19 cellular contexts compared by ENCODE assay signal in the genomic region with DNA sequence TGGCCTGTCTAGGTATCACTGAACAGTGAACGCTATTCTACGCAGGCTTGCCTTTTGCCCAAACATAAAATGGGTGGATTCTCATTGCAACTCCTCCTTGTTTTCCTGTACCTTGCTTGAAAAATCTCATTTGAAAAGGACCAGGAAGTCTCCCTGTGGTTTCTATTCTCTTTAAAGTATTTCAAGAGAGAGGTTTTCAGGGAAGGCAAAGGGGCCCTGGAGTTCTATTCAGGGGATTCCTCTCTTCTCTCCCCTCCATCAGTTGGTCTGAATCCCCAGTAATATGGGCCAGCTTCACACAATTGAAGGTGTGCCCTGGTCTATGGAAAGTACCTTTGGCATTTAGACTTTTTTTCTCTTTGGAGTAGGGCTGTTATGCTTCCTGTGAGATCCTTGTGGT.
"Had no signal": no experiment of that assay in that cellular context is flagged by ENCODE, and none has a peak within 500 bp of the region (broad histone marks: within the 10 kb centered on the region; RNA-seq: fewer than 3 reads in every experiment).

No MANE protein-coding gene starts in this region.

- H3K27ac Mint-ChIP-seq: activated CD4-positive, alpha-beta T cell treated with anti-CD3 and anti-CD28 coated beads, Interleukin-2, amount 10 ng/mL, durations not matched to agents 24 days and 14 days; activated CD8-positive, alpha-beta memory T cell treated with anti-CD3 and anti-CD28 coated beads, Interleukin-2, amount 10 ng/mL, durations not matched to agents 7 days and 5 days; activated naive CD4-positive, alpha-beta T cell treated with anti-CD3 and anti-CD28 coated beads, Interleukin-2, amount 50 U/mL, for 72 hours; activated T-cell treated with anti-CD3 and anti-CD28 coated beads, Interleukin-2, amount 50 U/mL, for 24 hours; brain; T-helper 1 cell treated with Interleukin-12 subunit alpha and Interleukin-12 subunit beta and Interleukin-4 antibody, amounts not matched to agents 30 μg/mL and 1 μg/mL, for 36 hours had no signal

- DNase-seq: activated CD4-positive, alpha-beta T cell treated with anti-CD3 and anti-CD28 coated beads for 1 hour; activated CD4-positive, alpha-beta T cell treated with anti-CD3 and anti-CD28 coated beads, Interleukin-2, amount 10 ng/mL, durations not matched to agents 24 days and 14 days; activated CD4-positive, alpha-beta T cell treated with anti-CD3 and anti-CD28 coated beads, Interleukin-2, amount 50 U/mL, for 48 hours; activated CD8-positive, alpha-beta memory T cell treated with anti-CD3 and anti-CD28 coated beads, Interleukin-2, amount 10 ng/mL, durations not matched to agents 7 days and 5 days; activated effector memory CD4-positive, alpha-beta T cell treated with anti-CD3 and anti-CD28 coated beads, Interleukin-2, amount 50 U/mL, for 16 hours; activated naive CD4-positive, alpha-beta T cell treated with Interleukin-2 at 50 U/mL for 16 hours; activated T-cell treated with anti-CD3 and anti-CD28 coated beads, Interleukin-2, amount 50 U/mL, for 24 hours; amygdala; NCI-H1048; NCI-H146; NCI-H187 treated with DMSO at 0.1 percent for 48 hours; NCI-H2081 treated with DMSO at 0.1 percent for 48 hours; NCI-H446; NCI-H524; PC-9; SHP77 treated with DMSO at 0.1 percent for 48 hours had no signal

- H3K4me2 ChIP-seq: PC-9 had no signal

- H3K27me3 Mint-ChIP-seq: activated CD4-positive, alpha-beta T cell treated with anti-CD3 and anti-CD28 coated beads, Interleukin-2, amount 10 ng/mL, durations not matched to agents 24 days and 14 days; activated CD8-positive, alpha-beta memory T cell treated with anti-CD3 and anti-CD28 coated beads, Interleukin-2, amount 10 ng/mL, durations not matched to agents 7 days and 5 days; activated T-cell treated with anti-CD3 and anti-CD28 coated beads, Interleukin-2, amount 50 U/mL, for 24 hours had no signal

- H3K27ac ChIP-seq: PC-9 had no signal

- H3K4me3 Mint-ChIP-seq: activated CD4-positive, alpha-beta T cell treated with anti-CD3 and anti-CD28 coated beads, Interleukin-2, amount 10 ng/mL, durations not matched to agents 24 days and 14 days; activated CD8-positive, alpha-beta memory T cell treated with anti-CD3 and anti-CD28 coated beads, Interleukin-2, amount 10 ng/mL, durations not matched to agents 7 days and 5 days; activated T-cell treated with anti-CD3 and anti-CD28 coated beads, Interleukin-2, amount 50 U/mL, for 24 hours; brain; T-helper 1 cell treated with Interleukin-12 subunit alpha and Interleukin-12 subunit beta and Interleukin-4 antibody, amounts not matched to agents 30 μg/mL and 1 μg/mL, for 36 hours had no signal

- H3K9me3 Mint-ChIP-seq: brain had no signal

- H3K36me3 Mint-ChIP-seq: activated CD8-positive, alpha-beta memory T cell treated with anti-CD3 and anti-CD28 coated beads, Interleukin-2, amount 10 ng/mL, durations not matched to agents 7 days and 5 days; activated naive CD4-positive, alpha-beta T cell treated with anti-CD3 and anti-CD28 coated beads, Interleukin-2, amount 50 U/mL, for 72 hours; brain had no signal

- H3K4me1 Mint-ChIP-seq: activated CD4-positive, alpha-beta T cell treated with anti-CD3 and anti-CD28 coated beads, Interleukin-2, amount 10 ng/mL, durations not matched to agents 24 days and 14 days; activated CD8-positive, alpha-beta memory T cell treated with anti-CD3 and anti-CD28 coated beads, Interleukin-2, amount 10 ng/mL, durations not matched to agents 7 days and 5 days; brain had no signal

- H2AFZ ChIP-seq: PC-9 had no signal

- H3K4me3 ChIP-seq: PC-9 had no signal
